8 cellular contexts compared by ENCODE assay signal in the genomic region with DNA sequence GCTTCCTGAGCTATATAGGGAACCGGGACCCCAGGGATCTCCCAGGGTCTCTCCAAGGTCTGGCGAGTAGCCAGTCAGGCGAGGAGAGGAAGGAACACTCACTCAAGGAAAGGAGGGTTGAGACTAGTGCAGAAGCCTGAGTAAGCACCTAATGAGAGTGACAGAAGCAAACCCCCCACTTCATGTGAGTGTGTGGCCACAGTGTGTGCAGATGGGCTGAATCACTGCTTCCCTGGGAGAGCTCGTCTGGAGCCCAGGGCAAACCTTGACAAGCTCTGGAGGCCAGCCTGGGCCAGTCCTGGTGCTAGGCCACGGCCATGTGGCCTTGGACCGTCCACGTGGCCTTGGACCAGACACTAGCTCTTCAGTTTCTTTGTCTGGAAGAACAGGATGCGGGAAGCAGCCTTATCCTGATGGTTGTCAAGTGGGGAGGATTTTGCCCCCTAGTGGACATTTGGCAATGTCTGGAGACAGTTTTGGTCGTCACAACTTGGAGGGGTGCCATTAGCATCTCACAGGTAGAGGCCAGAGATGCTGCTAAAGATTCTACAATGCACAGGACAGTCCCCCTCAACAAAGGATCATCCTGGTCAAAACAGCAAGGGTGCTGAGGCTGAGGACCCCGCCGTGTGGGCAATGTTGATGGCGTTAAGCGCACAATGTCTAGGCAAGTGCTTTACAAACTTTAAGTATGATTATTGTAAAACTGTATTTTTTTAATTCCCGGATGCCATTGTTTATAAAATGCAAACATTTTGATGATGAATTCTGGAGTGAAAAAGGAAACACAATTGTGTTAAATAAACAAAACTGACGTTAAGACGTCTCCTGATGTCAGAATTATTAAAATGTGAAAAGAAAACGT. TPM values are rescaled to one million over a fixed set of nuclear protein-coding genes. Genes with fewer than 3 reads are reported as not detected.
DNase-seq lines count a peak whose midpoint lies in the region; ATAC-seq, FAIRE-seq and TF ChIP-seq lines count a peak whose summit lies in the region.

No MANE protein-coding gene starts in this region.

- 0 out of 2 replicates have a peak overlapping the region, but pooled peaks have one; percentile 89 for H2AK5ac ChIP-seq in H1 (ENCODE audit: low read depth, low read length)
- no peak overlapping the region for H2AK5ac ChIP-seq in mesenchymal stem cell (ENCODE audit: low read length, severe bottlenecking)

- TF ChIP-seq EP300 in H1 (IDR thresholded peaks at IDR 0.05; ENCODE audit: borderline replicate concordance in 1 of 2, low read depth in 2 of 2, low read length in 2 of 2) = no peak

- H3K79me2 ChIP-seq in MM.1S (ENCODE audit: low read length) (no peaks in the 10 kb centered on the region), H1 (ENCODE audit: control insufficient read depth in 1 of 2, insufficient read depth in 2 of 2, low read length in 2 of 2) (no peaks in the 10 kb centered on the region)

- no peak overlapping the region for H3K27ac ChIP-seq in MM.1S (ENCODE audit: low read length)
- no peak overlapping the region for H3K27ac ChIP-seq in H1 (ENCODE audit: low read depth, low read length)
- no peak overlapping the region for H3K27ac ChIP-seq in mesenchymal stem cell (ENCODE audit: low read length, poor library complexity, severe bottlenecking)

- H3K18ac ChIP-seq in H1 (ENCODE audit: extremely low read depth, low read length) (peak overlapping the region; percentile 91), mesenchymal stem cell (ENCODE audit: low read depth in 1 of 2, low read length in 2 of 2) (peak overlapping the region; percentile 44 to 60)

- no peaks in the 10 kb centered on the region for H3K9me2 ChIP-seq in MM.1S (replicated peaks; ENCODE audit: insufficient read depth, low read length)

- H2BK5ac ChIP-seq in H1 (ENCODE audit: low read depth, low read length) (peak overlapping the region; percentile 79; the same call in 1 of the 2 replicates), mesenchymal stem cell (ENCODE audit: low read depth, low read length, poor library complexity, severe bottlenecking) (no peak overlapping the region)

- no peak overlapping the region for H3K56ac ChIP-seq in H1 (replicated peaks; ENCODE audit: insufficient read length, low read depth, low read length)

- H2BK120ac ChIP-seq in H1 (replicated peaks; ENCODE audit: low read depth, low read length) (peak overlapping the region; percentile 26), mesenchymal stem cell (ENCODE audit: low read depth, low read length) (no peak overlapping the region)

- TF ChIP-seq POLR2A in H1 (IDR thresholded peaks at IDR 0.05; ENCODE audit: control extremely low read depth in 1 of 2, low read depth in 2 of 2, low read length in 2 of 2) = no peak

- H3K27ac Mint-ChIP-seq in type B pancreatic cell = peak overlapping the region; percentile 23

- CTCF ChIA-PET in H1 (lab: Charles Lee; ENCODE audit: partially characterized antibody) = interaction anchor here (0.6 to 8.1 kb wide), 44 partner anchors 9 to 360 kb away, joined by 3 to 123 read pairs (median 5); partner anchors contain the start of gene CTSH

- POLR2A ChIA-PET in H1 (lab: Charles Lee; ENCODE audit: partially characterized antibody) = interaction anchor here (0.7 to 4.5 kb wide), 10 partner anchors 10 to 95 kb away, joined by 3 to 20 read pairs (median 3); partner anchors contain the start of gene CTSH

- no peaks in the 10 kb centered on the region for H3K79me1 ChIP-seq in H1 (ENCODE audit: low read depth, low read length)
- no peaks in the 10 kb centered on the region for H3K79me1 ChIP-seq in mesenchymal stem cell (replicated peaks; ENCODE audit: low read length, poor library complexity, severe bottlenecking)

- FAIRE-seq in H1 (lab: Jason Lieb, UNC) = peak; percentile 86

- H4K8ac ChIP-seq in H1 (ENCODE audit: extremely low read depth, insufficient read depth, low read length) (peak overlapping the region; percentile 93; the same call in 1 of the 2 replicates), mesenchymal stem cell (ENCODE audit: low read length) (peak overlapping the region; percentile 67)

- H3K4ac ChIP-seq in H1 (replicated peaks; ENCODE audit: insufficient read length, low read depth, low read length) (peak overlapping the region; percentile 12), mesenchymal stem cell (ENCODE audit: low read depth in 1 of 2, low read length in 2 of 2) (peak overlapping the region; percentile 3 to 49)

- peaks cover 3% of the 10 kb centered on the region for H3K27me3 Mint-ChIP-seq in type B pancreatic cell

- TF ChIP-seq RAD21 in H1 (IDR thresholded peaks at IDR 0.05 in 1 of 2, conservative IDR thresholded peaks at IDR 0.05 in 1 of 2; ENCODE audit: low read depth in 2 of 2, low read length in 2 of 2) = peak; percentile 77 to 87

- TF ChIP-seq CTCF in MM.1S (IDR thresholded peaks at IDR 0.05; ENCODE audit: low read length) (peak; percentile 77), H1 (IDR thresholded peaks at IDR 0.05; ENCODE audit: control extremely low read depth in 1 of 3, insufficient read depth in 1 of 3, low read depth in 1 of 3, low read length in 3 of 3) (peak; percentile 75 to 92 (median 82)), type B pancreatic cell (conservative IDR thresholded peaks at IDR 0.05) (peak; percentile 83)

- no peaks in the 10 kb centered on the region for H3K36me3 ChIP-seq in MM.1S (replicated peaks; ENCODE audit: insufficient read depth, low read length)
- no peaks in the 10 kb centered on the region for H3K36me3 ChIP-seq in H1 (ENCODE audit: control insufficient read depth in 2 of 4, insufficient read depth in 4 of 4, low read length in 3 of 4)
- H3K36me3 ChIP-seq in mesenchymal stem cell (ENCODE audit: control insufficient read depth in 1 of 2, insufficient read depth in 2 of 2, low read depth in 1 of 2, low read length in 2 of 2) = no peaks in the 10 kb centered on the region

- H3K14ac ChIP-seq in H1 (ENCODE audit: insufficient read length) (no peak overlapping the region), mesenchymal stem cell (ENCODE audit: low read length in 2 of 2) (peak overlapping the region in 1 of 2 experiments; percentile 23)

- H3K9me3 ChIP-seq in MM.1S (replicated peaks; ENCODE audit: insufficient read depth, low read length) = no peaks in the 10 kb centered on the region
- H3K9me3 ChIP-seq in H1 (ENCODE audit: insufficient read depth in 2 of 2, low read depth in 1 of 2, low read length in 1 of 2) = no peaks in the 10 kb centered on the region
- H3K9me3 ChIP-seq in mesenchymal stem cell (ENCODE audit: control insufficient read depth, low read length) = no peaks in the 10 kb centered on the region

- H3K4me1 Mint-ChIP-seq in type B pancreatic cell (ENCODE audit: unreplicated experiment) = no peaks in the 10 kb centered on the region

- ATAC-seq in GM21825 (IDR thresholded peaks at IDR 0.05; ENCODE audit: unreplicated experiment) = no peak

- H2BK12ac ChIP-seq in H1 (ENCODE audit: low read depth, low read length) (peak overlapping the region; percentile 99), mesenchymal stem cell (ENCODE audit: low read length in 2 of 2) (peak overlapping the region; percentile 50 to 69)

- H3F3A ChIP-seq in MM.1S (ENCODE audit: insufficient read depth, low read length) = no peaks in the 10 kb centered on the region

- H3K23ac ChIP-seq in H1 (ENCODE audit: insufficient read length) = no peak overlapping the region
- H3K23ac ChIP-seq in mesenchymal stem cell (ENCODE audit: low read length in 2 of 2) = no peak overlapping the region

- H3K36me3 Mint-ChIP-seq in type B pancreatic cell = no peaks in the 10 kb centered on the region

- no peaks in the 10 kb centered on the region for H3K9me3 Mint-ChIP-seq in type B pancreatic cell

- H4K5ac ChIP-seq in H1 (ENCODE audit: insufficient read length, low read depth, low read length) = peak overlapping the region; percentile 34

- H3K27me3 ChIP-seq in MM.1S (replicated peaks; ENCODE audit: insufficient read depth, low read length) (no peaks in the 10 kb centered on the region), H1 (replicated peaks in 1 of 4; ENCODE audit: control insufficient read depth in 3 of 4, extremely low read depth in 1 of 4, insufficient read depth in 3 of 4, low read length in 3 of 4) (peaks cover 0 to 13% (median 8%) of the 10 kb centered on the region in 4 experiments; a peak in 3 of 7 replicates), mesenchymal stem cell (ENCODE audit: control insufficient read depth in 1 of 2, insufficient read depth in 1 of 2, low read length in 2 of 2) (no peaks in the 10 kb centered on the region)

- WGBS in H1 (ENCODE audit: extremely low coverage in 1 of 2, insufficient coverage in 1 of 2, insufficient read length in 1 of 2, insufficient replicate concordance in 2 of 2, low coverage in 1 of 2, low lambda C conversion rate in 2 of 2, missing lambda C conversion rate in 1 of 2), 2 experiments = 58% methylated on average over 16 of the region's 17 CpGs; no CpG with 5 or more reads in 1 of the 2 experiments
- WGBS in mesenchymal stem cell = 71% methylated on average over 17 of the region's 17 CpGs

- H4K91ac ChIP-seq in H1 (replicated peaks; ENCODE audit: insufficient read length, low read length) (peak overlapping the region; percentile 94), mesenchymal stem cell (ENCODE audit: low read length) (peak overlapping the region; percentile 86)

- H3K4me2 ChIP-seq in MM.1S (ENCODE audit: low read depth, low read length) (no peak overlapping the region), H1 (ENCODE audit: insufficient read depth in 1 of 2, low read depth in 2 of 2, low read length in 2 of 2) (no peak overlapping the region), mesenchymal stem cell (ENCODE audit: low read length, poor library complexity, severe bottlenecking) (no peak overlapping the region)

- H2BK20ac ChIP-seq in H1 (ENCODE audit: low read length) = peak overlapping the region; percentile 40; the same call in 1 of the 2 replicates

- H3K4me3 Mint-ChIP-seq in type B pancreatic cell = no peak overlapping the region

- H3K4me3 ChIP-seq in MM.1S (ENCODE audit: low read length) (no peak overlapping the region), H1 (ENCODE audit: extremely low read depth in 1 of 4, insufficient read depth in 2 of 4, low read depth in 3 of 4, low read length in 4 of 4) (no peak overlapping the region), mesenchymal stem cell (ENCODE audit: insufficient read depth in 1 of 2, low read depth in 1 of 2, low read length in 2 of 2) (no peak overlapping the region)

- peak; percentile 17 for DNase-seq in activated naive CD4-positive, alpha-beta T cell treated with Interleukin-2 at 50 U/mL for 16 hours
- DNase-seq in activated naive CD4-positive, alpha-beta T cell (lab: John Stamatoyannopoulos, UW) = no peak
- DNase-seq in MM.1S (peak; percentile 36), SW 1271 (lab: John Stamatoyannopoulos, UW) (peak; percentile 67 to 69), H1 (ENCODE audit: low read depth in 1 of 2, low spot score in 2 of 2) (peak; percentile 69 to 79), mesenchymal stem cell (peak; percentile 76), type B pancreatic cell (ENCODE audit: extremely low spot score, unreplicated experiment) (no peak)

- H3K9ac ChIP-seq in MM.1S (ENCODE audit: low read length) (no peak overlapping the region), H1 (replicated peaks in 1 of 4; ENCODE audit: extremely low read depth in 1 of 4, low read depth in 3 of 4, low read length in 3 of 4) (peak overlapping the region in 2 of 4 experiments; percentile 16 to 39; a peak in 2 of 7 replicates), mesenchymal stem cell (ENCODE audit: low read length) (peak overlapping the region; percentile 48)

- H3K4me1 ChIP-seq in MM.1S (ENCODE audit: low read length) (peaks cover 14% of the 10 kb centered on the region), H1 (replicated peaks in 1 of 4; ENCODE audit: control insufficient read depth in 3 of 4, insufficient read depth in 4 of 4, low read length in 3 of 4) (no peaks in the 10 kb centered on the region; a peak in 2 of 7 replicates), mesenchymal stem cell (ENCODE audit: control insufficient read depth, insufficient read depth, low read depth, low read length) (peaks cover 11% of the 10 kb centered on the region)

- H2BK15ac ChIP-seq in H1 (ENCODE audit: low read length) (peak overlapping the region; percentile 94), mesenchymal stem cell (ENCODE audit: low read depth, poor library complexity, severe bottlenecking) (peak overlapping the region; percentile 15)

- H3K23me2 ChIP-seq in H1 (ENCODE audit: low read depth, low read length) = no peaks in the 10 kb centered on the region

- H2AFZ ChIP-seq in MM.1S (ENCODE audit: low read length) = 0 out of 2 replicates have a peak overlapping the region, but pooled peaks have one; percentile 3
- peak overlapping the region; percentile 88 for H2AFZ ChIP-seq in H1 (ENCODE audit: low read length)
- peak overlapping the region; percentile 7 for H2AFZ ChIP-seq in mesenchymal stem cell (ENCODE audit: low read depth, low read length)

- no peaks in the 10 kb centered on the region for H4K20me1 ChIP-seq in MM.1S (ENCODE audit: insufficient read depth, low read length)
- no peaks in the 10 kb centered on the region for H4K20me1 ChIP-seq in H1 (replicated peaks in 1 of 2; ENCODE audit: control insufficient read depth in 1 of 2, insufficient read depth in 2 of 2, low read length in 2 of 2)

RNA-seq across cellular contexts. Expression of gene CTSH, which starts 34.8 kb away (rescaled TPM):
- total RNA-seq in H1 (2021; fragmentation: NEBNext Ultra II Directional; extraction: Animal tissue kit (Norgen Biotek cat#: 25700)) = 31.3 and 34.0 TPM in 2 replicates
- 28.4 and 36.8 TPM in 2 replicates for polyA plus RNA-seq in H1 (2011; rRNA removed)
- polyA plus RNA-seq in H1 (2011; cell fraction: cytosol; rRNA removed) = 37.1 TPM
- polyA plus RNA-seq in H1 (2011; cell fraction: nucleus; rRNA removed) = 50.6 TPM
- 32.0 to 42.5 TPM (median 40.4 TPM) in 4 replicates for polyA plus RNA-seq in H1 (2012, experiment 1 of 2)
- 48.9 TPM for polyA plus RNA-seq in H1 (2012, experiment 2 of 2)
- 43.7 TPM for polyA plus RNA-seq in H1 (2013, experiment 1 of 2)
- polyA plus RNA-seq in H1 (2013, experiment 2 of 2) = 44.5 TPM
- 30.4 and 36.1 TPM in 2 replicates for polyA minus RNA-seq in H1 (2011; rRNA and poly(A)+ RNA removed)
- 37.1 TPM for polyA minus RNA-seq in H1 (2011; cell fraction: cytosol; rRNA and poly(A)+ RNA removed)
- polyA minus RNA-seq in H1 (2011; cell fraction: nucleus; rRNA and poly(A)+ RNA removed) = 19.4 TPM
- 28.4 TPM for polyA plus RNA-seq in mesenchymal stem cell (2013, experiment 1 of 2)
- 29.4 TPM for polyA plus RNA-seq in mesenchymal stem cell (2013, experiment 2 of 2)
- 55.4 and 77.1 TPM in 2 replicates for total RNA-seq in type B pancreatic cell (ENCODE audit: low replicate concordance)

Comparison
In these comparisons a context has a peak if more than half of its experiments do, and no peak if none do; other contexts are left out.
1. DNase-seq: peak in activated naive CD4-positive, alpha-beta T cell treated with Interleukin-2 at 50 U/mL for 16 hours (single experiment), MM.1S (single experiment), SW 1271 (2 of 2), H1 (2 of 2) and mesenchymal stem cell (single experiment); none in activated naive CD4-positive, alpha-beta T cell (0 of 4) and type B pancreatic cell (single experiment).
2. H2AFZ ChIP-seq: peak in every context shown above with its lines; median percentile 88 in H1; 7 in mesenchymal stem cell; 3 in MM.1S.
3. Peak in every context shown above with its lines, with median percentiles within 50 percentile points of each other: CTCF ChIP-seq.